ENCODE assay signal across 1 cellular context in the genomic region with DNA sequence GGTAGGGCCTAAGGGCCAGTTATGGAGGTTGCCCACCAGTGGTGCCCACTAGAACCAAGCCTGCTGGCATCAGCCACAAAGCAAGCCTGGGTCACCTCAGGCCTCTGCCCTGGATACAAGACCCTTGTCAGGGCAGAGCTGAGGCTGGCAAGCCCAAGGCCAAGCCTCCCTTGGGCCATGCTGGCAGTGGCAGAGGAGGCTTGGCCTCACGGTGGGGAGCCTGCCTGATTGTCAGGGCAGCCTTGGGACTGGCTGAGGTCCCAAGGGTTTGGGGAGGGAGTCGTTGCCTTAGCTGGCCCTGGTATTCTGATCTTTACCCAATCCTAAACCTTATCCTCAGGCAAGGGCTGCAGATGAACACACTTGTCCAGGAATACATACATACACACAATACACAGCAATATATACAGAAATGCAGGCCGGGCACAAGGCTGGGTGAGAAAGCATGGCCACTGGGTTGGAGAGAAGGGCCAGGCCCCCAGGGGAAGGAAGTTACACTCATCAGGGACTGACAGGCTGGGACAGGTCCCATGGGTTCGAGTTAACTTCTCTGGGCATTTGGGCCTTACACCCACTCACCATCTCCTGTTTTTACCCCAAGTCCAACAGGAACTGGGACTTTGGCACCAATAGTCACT.
A peak's percentile ranks its signal among the peaks of the same experiment; 100 is the strongest.
TF ChIP-seq lines count a peak whose summit lies in the region.

No MANE protein-coding gene starts in this region.

TF ChIP-seq in HCT116, 20 proteins besides CTCF, POLR2A, EP300 and RAD21:
- no peak for TF ChIP-seq YY1 (IDR thresholded peaks at IDR 0.05; ENCODE audit: extremely low read depth, insufficient replicate concordance, low read depth, low read length)
- peak; percentile 30; the same call in 1 of the 2 replicates for TF ChIP-seq POLR2AphosphoS5 (IDR thresholded peaks at IDR 0.05; ENCODE audit: low read depth, low read length)
- no peak for TF ChIP-seq CEBPB (IDR thresholded peaks at IDR 0.05; ENCODE audit: low read depth)
